Comparison of ENCODE assay signal across 22 cellular contexts in genomic region chrX:115373308-115373707, GRCh38.
DNase-seq lines count a peak whose midpoint lies in the region; ATAC-seq, FAIRE-seq and TF ChIP-seq lines count a peak whose summit lies in the region.
"Had no signal": no experiment of that assay in that cellular context is flagged by ENCODE, and none has a peak within 500 bp of the region (broad histone marks: within the 10 kb centered on the region; RNA-seq: fewer than 3 reads in every experiment).

No MANE protein-coding gene starts in this region.

- H2AFZ ChIP-seq in GM23338 = no peak overlapping the region
- H2AFZ ChIP-seq in astrocyte (ENCODE audit: low read depth, low read length) = no peak overlapping the region
- H2AFZ ChIP-seq: PC-9 had no signal

- no peaks in the 10 kb centered on the region for H4K20me1 ChIP-seq in GM23338 (replicated peaks; ENCODE audit: insufficient read depth)
- H4K20me1 ChIP-seq in astrocyte (ENCODE audit: insufficient read depth, low read length) = no peaks in the 10 kb centered on the region

- H3F3A ChIP-seq in GM23338 (replicated peaks; ENCODE audit: low read depth) = no peaks in the 10 kb centered on the region

- H3K9me3 ChIP-seq in astrocyte (ENCODE audit: insufficient read depth, low read depth, low read length) (no peaks in the 10 kb centered on the region), mesodermal cell (ENCODE audit: control insufficient read depth, low read length) (no peaks in the 10 kb centered on the region), right cardiac atrium (ENCODE audit: control insufficient read depth, low read length) (no peaks in the 10 kb centered on the region)

- H3K9me2 ChIP-seq in GM23338 (ENCODE audit: insufficient read depth) = no peaks in the 10 kb centered on the region

- TF ChIP-seq CTCF in GM23338 (conservative IDR thresholded peaks at IDR 0.05; ENCODE audit: low read depth in 2 of 2) (no peak), astrocyte (IDR thresholded peaks at IDR 0.05; ENCODE audit: insufficient read depth, low read depth, low read length) (no peak), progenitor cell of endocrine pancreas (IDR thresholded peaks at IDR 0.05; ENCODE audit: unreplicated experiment) (no peak)

- H3K79me2 ChIP-seq in GM23338 (replicated peaks; ENCODE audit: insufficient read depth) = no peaks in the 10 kb centered on the region
- H3K79me2 ChIP-seq in astrocyte (ENCODE audit: insufficient read depth, low read length) = no peaks in the 10 kb centered on the region

- ATAC-seq in GM23338 (no peak; the same call in 2 of the 3 replicates), right cardiac atrium (no peak), HG03571 (IDR thresholded peaks at IDR 0.05; ENCODE audit: unreplicated experiment) (no peak), HG02798 (IDR thresholded peaks at IDR 0.05; ENCODE audit: poor library complexity, unreplicated experiment) (no peak)
- ATAC-seq: GM12878, SK-N-SH treated with all-trans-retinoic acid at 6 μM for 48 hours had no signal

- intact Hi-C loops in right cardiac atrium (cut with DNase I) = no loop called here

- H3K9me3 Mint-ChIP-seq in GM23338 (no peaks in the 10 kb centered on the region), astrocyte (ENCODE audit: unreplicated experiment) (no peaks in the 10 kb centered on the region), progenitor cell of endocrine pancreas (ENCODE audit: low read depth) (peaks cover 6% of the 10 kb centered on the region)
- H3K9me3 Mint-ChIP-seq: CD4-positive, alpha-beta T cell had no signal

- H3K27ac ChIP-seq in GM23338 (ENCODE audit: low read depth) = no peak overlapping the region
- no peak overlapping the region for H3K27ac ChIP-seq in astrocyte (ENCODE audit: low read depth, low read length)
- H3K27ac ChIP-seq in mesodermal cell (ENCODE audit: low read depth, low read length, severe bottlenecking) = peak overlapping the region; percentile 97
- H3K27ac ChIP-seq in right cardiac atrium (ENCODE audit: low read length) = no peak overlapping the region
- H3K27ac ChIP-seq: KMS-11, RWPE1 had no signal

- H3K4me1 Mint-ChIP-seq in GM23338 = peaks cover 17% of the 10 kb centered on the region
- H3K4me1 Mint-ChIP-seq in astrocyte (ENCODE audit: low read depth, unreplicated experiment) = peaks cover 14% of the 10 kb centered on the region
- H3K4me1 Mint-ChIP-seq in progenitor cell of endocrine pancreas (ENCODE audit: low read depth) = peaks cover 9% of the 10 kb centered on the region

- no peak overlapping the region for H3K4me3 ChIP-seq in GM23338
- no peak overlapping the region for H3K4me3 ChIP-seq in astrocyte (ENCODE audit: insufficient read depth, low read depth, low read length)
- no peak overlapping the region for H3K4me3 ChIP-seq in mesodermal cell (ENCODE audit: extremely low read depth, insufficient read depth, low read length, poor library complexity, severe bottlenecking)
- no peak overlapping the region for H3K4me3 ChIP-seq in right cardiac atrium (ENCODE audit: low read length)
- H3K4me3 ChIP-seq: GM12878, PC-9 had no signal

- H3K4me3 Mint-ChIP-seq in GM23338 = no peak overlapping the region
- no peak overlapping the region for H3K4me3 Mint-ChIP-seq in astrocyte (ENCODE audit: unreplicated experiment)
- no peak overlapping the region for H3K4me3 Mint-ChIP-seq in progenitor cell of endocrine pancreas (ENCODE audit: low read depth)
- H3K4me3 Mint-ChIP-seq: CD4-positive, alpha-beta T cell had no signal

- DNase-seq in GM23338 (ENCODE audit: low spot score) (peak; percentile 1), astrocyte (ENCODE audit: low read depth) (no peak), progenitor cell of endocrine pancreas (ENCODE audit: low spot score, unreplicated experiment) (no peak), right cardiac atrium (no peak), HTR-8/SVneo (ENCODE audit: insufficient read length, low spot score) (no peak)
- DNase-seq: CD4-positive, alpha-beta T cell; DMS153; H7; MV-4-11; NCI-H187 treated with DMSO at 0.1 percent for 48 hours; NCI-H345; NCI-H524 treated with DMSO at 0.1 percent for 48 hours; PC-9; SIG-M5 had no signal

- no peaks in the 10 kb centered on the region for H3K36me3 Mint-ChIP-seq in GM23338 (ENCODE audit: low read depth)
- H3K36me3 Mint-ChIP-seq in astrocyte (ENCODE audit: low read depth, unreplicated experiment) = no peaks in the 10 kb centered on the region
- H3K36me3 Mint-ChIP-seq in progenitor cell of endocrine pancreas (ENCODE audit: insufficient read depth) = no peaks in the 10 kb centered on the region

- H3K36me3 ChIP-seq in GM23338 (ENCODE audit: insufficient read depth) (no peaks in the 10 kb centered on the region), astrocyte (ENCODE audit: insufficient read depth, low read length) (no peaks in the 10 kb centered on the region), mesodermal cell (ENCODE audit: control insufficient read depth, insufficient read depth, low read length) (no peaks in the 10 kb centered on the region)

- no peak for FAIRE-seq in astrocyte (lab: Jason Lieb, UNC)
- FAIRE-seq in HTR-8/SVneo (lab: Jason Lieb, UNC) = no peak
- FAIRE-seq: A204.1, GM12878 had no signal

- no peak overlapping the region for H3K9ac ChIP-seq in astrocyte (ENCODE audit: low read length)
- H3K9ac ChIP-seq: KMS-11 had no signal

- peak overlapping the region; percentile 80; the same call in 1 of the 2 replicates for H3K27ac Mint-ChIP-seq in GM23338
- H3K27ac Mint-ChIP-seq in astrocyte (ENCODE audit: unreplicated experiment) = peak overlapping the region; percentile 47
- H3K27ac Mint-ChIP-seq in progenitor cell of endocrine pancreas = peak overlapping the region; percentile 56
- H3K27ac Mint-ChIP-seq: CD4-positive, alpha-beta T cell had no signal

- H3K4me1 ChIP-seq in GM23338 (ENCODE audit: insufficient read depth) (peaks cover 15% of the 10 kb centered on the region; the same call in 1 of the 2 replicates), astrocyte (ENCODE audit: insufficient read depth, low read length) (peaks cover 17% of the 10 kb centered on the region), mesodermal cell (ENCODE audit: control insufficient read depth, insufficient read depth, low read length, poor library complexity, severe bottlenecking) (peaks cover 9% of the 10 kb centered on the region), right cardiac atrium (ENCODE audit: control insufficient read depth, insufficient read depth, low read length) (no peaks in the 10 kb centered on the region)

- 80% methylated on average over 1 of the region's 5 CpGs; no CpG with 5 or more reads in 1 of the 2 experiments for WGBS in mesodermal cell (ENCODE audit: insufficient coverage in 2 of 2), 2 experiments
- 94% methylated on average over 5 of the region's 5 CpGs for WGBS in right cardiac atrium

- H3K27me3 Mint-ChIP-seq in GM23338 (ENCODE audit: insufficient read depth, low read depth, poor library complexity) = no peaks in the 10 kb centered on the region
- no peaks in the 10 kb centered on the region for H3K27me3 Mint-ChIP-seq in astrocyte (ENCODE audit: low read depth, unreplicated experiment)
- H3K27me3 Mint-ChIP-seq in progenitor cell of endocrine pancreas = no peaks in the 10 kb centered on the region
- H3K27me3 Mint-ChIP-seq: CD4-positive, alpha-beta T cell had no signal

- H3K27me3 ChIP-seq in GM23338 (ENCODE audit: insufficient read depth) (no peaks in the 10 kb centered on the region), astrocyte (ENCODE audit: insufficient read depth, low read length) (no peaks in the 10 kb centered on the region), right cardiac atrium (ENCODE audit: control insufficient read depth, insufficient read depth) (no peaks in the 10 kb centered on the region)

- no peak overlapping the region; the same call in 1 of the 2 replicates for H3K4me2 ChIP-seq in GM23338
- H3K4me2 ChIP-seq in astrocyte (ENCODE audit: low read length) = no peak overlapping the region
- H3K4me2 ChIP-seq: KMS-11 had no signal

TF ChIP-seq in GM23338, 12 proteins besides CTCF, POLR2A, EP300 and RAD21 (continues in another document):
- no peak for TF ChIP-seq EZH2 (IDR thresholded peaks at IDR 0.05; ENCODE audit: low read depth, unreplicated experiment)
- no peak for TF ChIP-seq NANOG (IDR thresholded peaks at IDR 0.05; ENCODE audit: borderline replicate concordance)
- no peak for TF ChIP-seq REST (IDR thresholded peaks at IDR 0.05; ENCODE audit: unreplicated experiment)
- TF ChIP-seq CREB1 (CRISPR knock-in tag; IDR thresholded peaks at IDR 0.05; ENCODE audit: low read depth) = no peak
- TF ChIP-seq ZNF331 (CRISPR knock-in tag; IDR thresholded peaks at IDR 0.05; ENCODE audit: low read depth) = no peak
